ENCODE assay signal across 11 cellular contexts in the genomic region with DNA sequence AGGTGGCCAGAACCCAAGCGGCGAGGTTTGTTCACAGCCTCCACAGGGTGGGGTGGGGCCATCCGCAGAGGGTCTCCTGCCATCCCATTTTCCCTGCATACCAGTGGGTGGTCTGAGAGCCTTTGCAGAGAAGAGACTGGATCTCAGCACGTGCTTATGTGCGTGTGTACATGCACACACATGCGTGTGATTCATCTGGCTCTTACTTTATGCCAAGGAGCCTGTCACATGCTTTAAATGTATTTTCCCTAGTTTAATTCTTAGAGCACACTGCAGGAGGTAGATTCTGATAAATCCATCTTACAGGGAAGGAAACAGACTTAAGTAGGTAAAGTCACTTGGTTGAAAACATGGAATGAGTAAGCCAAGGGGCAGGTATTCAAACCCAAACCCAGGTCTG. TPM values are rescaled to one million over a fixed set of nuclear protein-coding genes. Genes with fewer than 3 reads are reported as not detected.
A peak's percentile ranks its signal among the peaks of the same experiment; 100 is the strongest.
DNase-seq lines count a peak whose midpoint lies in the region; ATAC-seq and TF ChIP-seq lines count a peak whose summit lies in the region.
"Had no signal": no experiment of that assay in that cellular context is flagged by ENCODE, and none has a peak within 500 bp of the region (broad histone marks: within the 10 kb centered on the region; RNA-seq: fewer than 3 reads in every experiment).

No MANE protein-coding gene starts in this region.

- H3K9me3 Mint-ChIP-seq in HFFc6: no peaks in the 10 kb centered on the region
- H3K9me3 Mint-ChIP-seq in brain: no peaks in the 10 kb centered on the region

- no peaks in the 10 kb centered on the region for H3K27me3 ChIP-seq in iPS-15b (ENCODE audit: control insufficient read depth, insufficient read depth, low read length)
- H3K27me3 ChIP-seq: SJSA1 had no signal

- H3K4me1 ChIP-seq in iPS-15b (ENCODE audit: control insufficient read depth, insufficient read depth, low read length): peaks cover 14% of the 10 kb centered on the region

- peaks cover 50% of the 10 kb centered on the region for H3K36me3 ChIP-seq in iPS-15b (ENCODE audit: control insufficient read depth, insufficient read depth, low read length)

- peaks cover 52% of the 10 kb centered on the region for H3K4me1 Mint-ChIP-seq in HFFc6 (ENCODE audit: low read depth)
- peaks cover 70% of the 10 kb centered on the region for H3K4me1 Mint-ChIP-seq in brain

- no peak for DNase-seq in HFFc6
- no peak for DNase-seq in substantia nigra (lab: John Stamatoyannopoulos, UW)
- DNase-seq in globus pallidus (ENCODE audit: low spot score): no peak
- no peak for DNase-seq in NCI-H526 (lab: John Stamatoyannopoulos, UW)
- DNase-seq: MV-4-11, NCI-H446 treated with DMSO at 0.1 percent for 48 hours had no signal

- peak overlapping the region; percentile 26 for H3K9ac ChIP-seq in iPS-15b (ENCODE audit: low read depth, low read length)

- H3K27ac Mint-ChIP-seq in HFFc6 (peak overlapping the region; percentile 100; the same call in 1 of the 2 replicates), brain (peak overlapping the region in 4 of 5 experiments; percentile 67 to 91 (median 88))

- H3K4me3 Mint-ChIP-seq in HFFc6: no peak overlapping the region
- H3K4me3 Mint-ChIP-seq in brain: no peak overlapping the region

- H3K27me3 Mint-ChIP-seq in HFFc6 (ENCODE audit: insufficient read depth): peaks cover 34% of the 10 kb centered on the region
- no peaks in the 10 kb centered on the region for H3K27me3 Mint-ChIP-seq in brain

- H3K9me3 ChIP-seq in iPS-15b (ENCODE audit: control insufficient read depth, insufficient read depth, low read length): no peaks in the 10 kb centered on the region
- H3K9me3 ChIP-seq: SJSA1 had no signal

- TF ChIP-seq CTCF in HFFc6 (IDR thresholded peaks at IDR 0.05) (no peak), brain (conservative IDR thresholded peaks at IDR 0.05) (no peak)

- H3K4me3 ChIP-seq in iPS-15b (ENCODE audit: low read depth, low read length): no peak overlapping the region
- H3K4me3 ChIP-seq: SJSA1 had no signal

- ATAC-seq in GM21515 (IDR thresholded peaks at IDR 0.05; ENCODE audit: unreplicated experiment): no peak

- peaks cover 67% of the 10 kb centered on the region for H3K36me3 Mint-ChIP-seq in HFFc6 (ENCODE audit: low read depth)
- peaks cover 37% of the 10 kb centered on the region for H3K36me3 Mint-ChIP-seq in brain

- peak overlapping the region; percentile 70 for H3K27ac ChIP-seq in substantia nigra (ENCODE audit: low read depth, low read length, poor library complexity, severe bottlenecking)
- H3K27ac ChIP-seq: SJSA1 had no signal

RNA-seq across cellular contexts. Expression of gene CAPN12, which starts 47.1 kb away (rescaled TPM):
- total RNA-seq in HFFc6 (2021; fragmentation: NEBNext Ultra II Directional; extraction: Animal tissue kit (Norgen Biotek cat#: 25700)): under 1 TPM; 0.09 to 0.45 (median 0.19) TPM
- 0.44 TPM for polyA plus RNA-seq in brain (ENCODE audit: insufficient read depth, low read depth, low replicate concordance)
- total RNA-seq: SJSA1 had no signal
- polyA plus RNA-seq: neural cell had no signal

RNA-seq across cellular contexts. Expression of gene ACTN4, which starts 49.7 kb away (rescaled TPM):
- total RNA-seq in HFFc6 (2021; fragmentation: NEBNext Ultra II Directional; extraction: Animal tissue kit (Norgen Biotek cat#: 25700)): 1,000 to 10,000 TPM in 5 of 6 experiments, 100 to 1,000 TPM in 1; 972 to 1,299 (median 1,250) TPM
- 379 TPM for polyA plus RNA-seq in brain (ENCODE audit: insufficient read depth, low read depth, low replicate concordance)
